Comparison of ENCODE assay signal across 19 cellular contexts in the genomic region with DNA sequence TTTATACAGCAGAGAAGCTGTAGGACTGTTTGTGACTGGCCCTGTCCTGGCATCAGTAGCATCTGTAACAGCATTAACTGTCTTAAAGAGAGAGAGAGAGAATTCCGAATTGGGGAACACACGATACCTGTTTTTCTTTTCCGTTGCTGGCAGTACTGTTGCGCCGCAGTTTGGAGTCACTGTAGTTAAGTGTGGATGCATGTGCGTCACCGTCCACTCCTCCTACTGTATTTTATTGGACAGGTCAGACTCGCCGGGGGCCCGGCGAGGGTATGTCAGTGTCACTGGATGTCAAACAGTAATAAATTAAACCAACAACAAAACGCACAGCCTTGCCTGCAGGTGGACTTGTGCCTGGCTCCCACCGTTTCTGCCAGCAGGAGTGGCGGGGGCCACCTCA. TPM values are rescaled to one million over a fixed set of nuclear protein-coding genes. Genes with fewer than 3 reads are reported as not detected.
DNase-seq lines count a peak whose midpoint lies in the region; ATAC-seq and TF ChIP-seq lines count a peak whose summit lies in the region.
"Had no signal": no experiment of that assay in that cellular context is flagged by ENCODE, and none has a peak within 500 bp of the region (broad histone marks: within the 10 kb centered on the region; RNA-seq: fewer than 3 reads in every experiment).

No MANE protein-coding gene starts in this region.

- TF ChIP-seq CTCF in PC-3 (conservative IDR thresholded peaks at IDR 0.05; ENCODE audit: low read depth, low read length) = no peak
- TF ChIP-seq CTCF in esophagus muscularis mucosa (IDR thresholded peaks at IDR 0.05) = no peak
- TF ChIP-seq CTCF in ovary (IDR thresholded peaks at IDR 0.05) = no peak

- ATAC-seq in PC-3 = no peak
- no peak for ATAC-seq in sciatic nerve
- ATAC-seq in HG02678 (IDR thresholded peaks at IDR 0.05; ENCODE audit: unreplicated experiment) = no peak
- ATAC-seq: A549; CD8-positive, alpha-beta T cell had no signal

- H3K27ac ChIP-seq in BLaER1 = 0 out of 2 replicates have a peak overlapping the region, but pooled peaks have one; percentile 7
- H3K27ac ChIP-seq in PC-3 (ENCODE audit: low read length) = no peak overlapping the region
- peak overlapping the region; percentile 71 to 77 (median 75) for H3K27ac ChIP-seq in esophagus muscularis mucosa (replicated peaks in 1 of 4)
- H3K27ac ChIP-seq in neuronal stem cell (replicated peaks; ENCODE audit: low read length) = no peak overlapping the region
- H3K27ac ChIP-seq in ovary = no peak overlapping the region
- H3K27ac ChIP-seq: A549, SK-N-MC had no signal

- H3K23ac ChIP-seq in neuronal stem cell (ENCODE audit: low read depth, low read length, poor library complexity) = peak overlapping the region; percentile 65

- POLR2A ChIA-PET in PC-3 (lab: Charles Lee; ENCODE audit: unreplicated experiment) = no interaction called here

- H3K36me3 ChIP-seq in BLaER1 (peaks cover 97% of the 10 kb centered on the region), PC-3 (ENCODE audit: low read depth, low read length) (peaks cover 40% of the 10 kb centered on the region), esophagus muscularis mucosa (peaks cover 0 to 55% (median 50%) of the 10 kb centered on the region in 4 donors), neuronal stem cell (replicated peaks in 1 of 2; ENCODE audit: control insufficient read depth in 2 of 2, insufficient read depth in 2 of 2, low read length in 2 of 2) (peaks cover 44 to 90% of the 10 kb centered on the region in 2 donors), ovary (no peaks in the 10 kb centered on the region)

- H4K8ac ChIP-seq in neuronal stem cell (ENCODE audit: low read depth, low read length) = no peak overlapping the region

- H3K9ac ChIP-seq in BLaER1 = no peak overlapping the region
- no peak overlapping the region for H3K9ac ChIP-seq in PC-3 (ENCODE audit: low read length)
- H3K9ac ChIP-seq in neuronal stem cell (ENCODE audit: low read depth, low read length, poor library complexity) = no peak overlapping the region
- H3K9ac ChIP-seq: BLaER1 treated with 17β-estradiol and CSF1 and Interleukin-3, amounts not matched to agents 10 nM and 100 nM had no signal

- no peaks in the 10 kb centered on the region for H3K79me2 ChIP-seq in PC-3 (ENCODE audit: low read length)

- H3K4me3 ChIP-seq in BLaER1 (no peak overlapping the region), PC-3 (ENCODE audit: low read length) (no peak overlapping the region), esophagus muscularis mucosa (no peak overlapping the region), neuronal stem cell (ENCODE audit: low read length in 2 of 2) (no peak overlapping the region), ovary (no peak overlapping the region)
- H3K4me3 ChIP-seq: A549; BLaER1 treated with 17β-estradiol and CSF1 and Interleukin-3, amounts not matched to agents 10 nM and 100 nM; SK-N-MC had no signal

- TF ChIP-seq EP300 in esophagus muscularis mucosa (IDR thresholded peaks at IDR 0.05) (no peak), ovary (IDR thresholded peaks at IDR 0.05) (no peak)

- peaks cover 12% of the 10 kb centered on the region for H4K20me1 ChIP-seq in BLaER1
- H4K20me1 ChIP-seq in PC-3 (ENCODE audit: low read length) = no peaks in the 10 kb centered on the region

- no peak overlapping the region for H2BK120ac ChIP-seq in neuronal stem cell (ENCODE audit: low read depth, low read length)

- H3K79me1 ChIP-seq in neuronal stem cell (ENCODE audit: low read depth, low read length) = peaks cover 7% of the 10 kb centered on the region

- no peak overlapping the region for H2BK15ac ChIP-seq in neuronal stem cell (ENCODE audit: low read length)

- H3K14ac ChIP-seq in neuronal stem cell (ENCODE audit: low read length) = no peak overlapping the region

- H3K9me2 ChIP-seq in PC-3 (replicated peaks; ENCODE audit: low read length) = no peaks in the 10 kb centered on the region

- BruUV-seq in PC-3 (replicated peaks; lab: Mats Ljungman, UMichigan) = TSS peak; percentile 60

- no peaks in the 10 kb centered on the region for H3K9me3 ChIP-seq in BLaER1
- H3K9me3 ChIP-seq in PC-3 (ENCODE audit: low read length) = no peaks in the 10 kb centered on the region
- no peaks in the 10 kb centered on the region for H3K9me3 ChIP-seq in esophagus muscularis mucosa
- H3K9me3 ChIP-seq in neuronal stem cell (replicated peaks in 1 of 2; ENCODE audit: control insufficient read depth in 2 of 2, insufficient read depth in 1 of 2, low read depth in 1 of 2, low read length in 2 of 2) = peaks cover 3 to 6% of the 10 kb centered on the region in 2 donors
- H3K9me3 ChIP-seq in ovary = no peaks in the 10 kb centered on the region
- H3K9me3 ChIP-seq: A549 had no signal

- no peak overlapping the region for H3K4me2 ChIP-seq in BLaER1
- no peak overlapping the region for H3K4me2 ChIP-seq in PC-3 (ENCODE audit: low read length)
- no peak overlapping the region for H3K4me2 ChIP-seq in neuronal stem cell (ENCODE audit: insufficient read depth, low read length, poor library complexity, severe bottlenecking)
- H3K4me2 ChIP-seq: A549; BLaER1 treated with 17β-estradiol and CSF1 and Interleukin-3, amounts not matched to agents 10 nM and 100 nM had no signal

- no peak overlapping the region for H2AK5ac ChIP-seq in neuronal stem cell (ENCODE audit: low read depth, low read length)

- H3K4ac ChIP-seq in neuronal stem cell (ENCODE audit: low read length) = no peak overlapping the region

- H3F3A ChIP-seq in PC-3 (ENCODE audit: low read length, unreplicated experiment) = no peaks in the 10 kb centered on the region

- H4K91ac ChIP-seq in neuronal stem cell (ENCODE audit: low read depth, low read length, poor library complexity) = no peak overlapping the region

- intact Hi-C loops in PC-3 (cut with micrococcal nuclease) = no loop called here
- intact Hi-C loops in esophagus muscularis mucosa (cut with DNase I) = no loop called here
- intact Hi-C loops in sciatic nerve (cut with DNase I) = no loop called here
- intact Hi-C loops in ovary (cut with DNase I) = no loop called here

- no peak overlapping the region for H2BK12ac ChIP-seq in neuronal stem cell (ENCODE audit: low read length)

- CTCF ChIA-PET in PC-3 (lab: Charles Lee) = no interaction called here

- H3K27me3 ChIP-seq in BLaER1 (no peaks in the 10 kb centered on the region), PC-3 (ENCODE audit: low read length) (no peaks in the 10 kb centered on the region), esophagus muscularis mucosa (no peaks in the 10 kb centered on the region), neuronal stem cell (ENCODE audit: control insufficient read depth in 3 of 3, insufficient read depth in 3 of 3, low read depth in 1 of 3, low read length in 3 of 3) (no peaks in the 10 kb centered on the region), ovary (no peaks in the 10 kb centered on the region)
- H3K27me3 ChIP-seq: BLaER1 treated with 17β-estradiol and CSF1 and Interleukin-3, amounts not matched to agents 10 nM and 100 nM had no signal

- H3K4me1 ChIP-seq in BLaER1 (peaks cover 11% of the 10 kb centered on the region; the same call in 1 of the 2 replicates), PC-3 (ENCODE audit: insufficient read depth, low read length) (no peaks in the 10 kb centered on the region), esophagus muscularis mucosa (peaks cover 0 to 31% (median 24%) of the 10 kb centered on the region in 4 donors), neuronal stem cell (ENCODE audit: control insufficient read depth in 2 of 2, insufficient read depth in 1 of 2, low read depth in 1 of 2, low read length in 2 of 2) (no peaks in the 10 kb centered on the region), ovary (ENCODE audit: insufficient read depth) (peaks cover 5% of the 10 kb centered on the region)

- no peak for TF ChIP-seq POLR2A in esophagus muscularis mucosa (IDR thresholded peaks at IDR 0.05; ENCODE audit: low read depth)
- no peak for TF ChIP-seq POLR2A in ovary (IDR thresholded peaks at IDR 0.05)

- H2AFZ ChIP-seq in PC-3 (ENCODE audit: low read length) (no peak overlapping the region), neuronal stem cell (ENCODE audit: low read length) (no peak overlapping the region)

- H3K18ac ChIP-seq in neuronal stem cell (ENCODE audit: low read length) = no peak overlapping the region

- H2BK5ac ChIP-seq in neuronal stem cell (ENCODE audit: low read length) = no peak overlapping the region

- no peak for DNase-seq in PC-3
- DNase-seq in esophagus muscularis mucosa (ENCODE audit: extremely low spot score) = no peak
- no peak for DNase-seq in neuronal stem cell (ENCODE audit: low spot score)
- no peak for DNase-seq in sciatic nerve (ENCODE audit: low spot score)
- no peak for DNase-seq in ovary
- DNase-seq in NCI-H1092 (lab: John Stamatoyannopoulos, UW) = no peak
- DNase-seq: Calu3; CD8-positive, alpha-beta T cell; IMR-90; NCI-H146; NCI-H2081 treated with DMSO at 0.1 percent for 48 hours; NCI-H446 treated with DMSO at 0.1 percent for 48 hours; NCI-H69; SHP77 had no signal

- WGBS in esophagus muscularis mucosa = 67% methylated on average over 14 of the region's 14 CpGs
- no CpG with 5 or more reads among the region's 14 CpGs for WGBS in neuronal stem cell (ENCODE audit: extremely low coverage in 2 of 2, insufficient read length in 2 of 2, insufficient replicate concordance in 1 of 2), 2 donors
- 78 to 80% (median 80%) methylated on average over 14 of the region's 14 CpGs for WGBS in ovary, 3 donors

RNA-seq across cellular contexts. Expression of gene LDLR, which starts 27.3 kb away (rescaled TPM):
- total RNA-seq in PC-3 (2014; rRNA removed) = 302 and 349 TPM in 2 replicates
- total RNA-seq in esophagus muscularis mucosa = 100 to 1,000 TPM in 1 of 4 donors, 10 to 100 TPM in 3; 14.2 to 258 (median 47.5) TPM
- polyA plus RNA-seq in neuronal stem cell (2013, experiment 1 of 2) = 54.8 TPM
- polyA plus RNA-seq in neuronal stem cell (2013, experiment 2 of 2) = 55.5 TPM
- 155 TPM for total RNA-seq in sciatic nerve
- 100 to 1,000 TPM in 5 of 7 donors, 10 to 100 TPM in 2; 54.2 to 436 (median 141) TPM for total RNA-seq in ovary
- polyA plus RNA-seq in ovary = 100 to 1,000 TPM in 1 of 2 donors, 10 to 100 TPM in 1; 31.1 to 205 TPM

Comparison
In these comparisons a context has a peak if more than half of its experiments do, and no peak if none do; other contexts are left out.
1. H3K27ac ChIP-seq: peak in BLaER1 (single experiment) and esophagus muscularis mucosa (4 of 4); none in PC-3 (single experiment), neuronal stem cell (single experiment) and ovary (0 of 2).